ENCODE assay signal across 38 cellular contexts in the genomic region with DNA sequence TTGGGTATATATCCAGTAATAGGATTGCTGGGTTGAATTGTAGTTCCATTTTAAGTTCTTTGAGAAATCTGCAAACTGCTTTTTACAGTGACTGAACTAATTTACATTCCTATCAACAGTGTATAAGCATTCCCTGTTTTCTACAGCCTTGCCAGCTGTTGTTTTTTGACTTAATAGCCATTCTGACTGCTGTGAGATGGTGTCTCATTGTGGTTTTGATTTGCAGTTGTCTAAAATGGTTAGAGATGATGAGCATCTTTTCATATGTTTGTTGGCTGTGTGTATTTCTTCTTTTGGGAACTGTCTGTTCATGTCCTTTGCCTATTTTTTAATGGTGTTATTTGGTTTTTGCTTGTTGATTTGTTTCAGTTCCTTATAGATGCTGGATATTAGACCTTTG. TPM values are rescaled to one million over a fixed set of nuclear protein-coding genes. Genes with fewer than 3 reads are reported as not detected.
"Had no signal": no experiment of that assay in that cellular context is flagged by ENCODE, and none has a peak within 500 bp of the region (broad histone marks: within the 10 kb centered on the region; RNA-seq: fewer than 3 reads in every experiment).

No MANE protein-coding gene starts in this region.

- H3K27ac ChIP-seq: adrenal gland, ascending aorta, cardiac muscle cell, VCaP had no signal

- H3K27me3 ChIP-seq: adrenal gland, ascending aorta, cardiac muscle cell had no signal

- H3K4me3 ChIP-seq: adrenal gland, ascending aorta, cardiac muscle cell had no signal

- H3K36me3 ChIP-seq: adrenal gland, ascending aorta, cardiac muscle cell had no signal

- H3K9me3 ChIP-seq: adrenal gland had no signal

- H3K4me3 Mint-ChIP-seq: activated B cell treated with CpG ODN at 0.5 μM for 24 hours; activated CD4-positive, alpha-beta memory T cell treated with anti-CD3 and anti-CD28 coated beads for 36 hours; activated CD4-positive, alpha-beta T cell treated with anti-CD3 and anti-CD28 coated beads, Interleukin-2, amount 10 ng/mL, durations not matched to agents 24 days and 14 days; activated CD8-positive, alpha-beta T cell treated with anti-CD3 and anti-CD28 coated beads for 36 hours; activated naive CD4-positive, alpha-beta T cell treated with anti-CD3 and anti-CD28 coated beads for 36 hours; activated naive CD8-positive, alpha-beta T cell treated with anti-CD3 and anti-CD28 coated beads for 36 hours; activated T-cell treated with anti-CD3 and anti-CD28 coated beads, Interleukin-2, amount 50 U/mL, for 4 hours; activated T-cell treated with anti-CD3 and anti-CD28 coated beads, Interleukin-2, amount 50 U/mL, for 72 hours; activated T-helper 1 cell treated with anti-CD3 and anti-CD28 coated beads, Interleukin-12 subunit alpha, Interleukin-12 subunit beta, Interleukin-2, Interleukin-4 antibody, amounts not matched to agents 30 ng/mL and 10 ng/mL and 1 ng/mL, durations not matched to agents 14 hours and 24 hours and 36 hours; activated T-helper 17 cell treated with anti-CD3 and anti-CD28 coated beads, Interleukin-2, amount 50 U/mL, for 72 hours; brain; central memory CD8-positive, alpha-beta T cell; T-helper 1 cell treated with Interleukin-12 subunit alpha and Interleukin-12 subunit beta and Interleukin-4 antibody, amounts not matched to agents 30 μg/mL and 1 μg/mL, for 36 hours; T-helper 2 cell treated with Interferon-gamma antibody and Interleukin-4, amounts not matched to agents 5 μg/mL and 100 μg/mL, for 36 hours had no signal

- FAIRE-seq: bronchial epithelial cell, TTC549 had no signal

- ATAC-seq: activated CD8-positive, alpha-beta T cell treated with anti-CD3 and anti-CD28 coated beads for 36 hours; activated naive CD4-positive, alpha-beta T cell treated with anti-CD3 and anti-CD28 coated beads, Interleukin-2, amount 50 U/mL, for 72 hours; activated T-cell treated with anti-CD3 and anti-CD28 coated beads, Interleukin-2, amount 50 U/mL, for 4 hours; activated T-cell treated with anti-CD3 and anti-CD28 coated beads, Interleukin-2, amount 50 U/mL, for 72 hours; activated T-helper 17 cell treated with anti-CD3 and anti-CD28 coated beads, Interleukin-2, amount 50 U/mL, for 72 hours had no signal

- H3K27me3 Mint-ChIP-seq: activated CD4-positive, alpha-beta T cell treated with anti-CD3 and anti-CD28 coated beads, Interleukin-2, amount 10 ng/mL, durations not matched to agents 24 days and 14 days; activated naive CD8-positive, alpha-beta T cell treated with anti-CD3 and anti-CD28 coated beads for 36 hours had no signal

- DNase-seq: activated B cell treated with CpG ODN at 0.5 μM for 24 hours; activated CD4-positive, alpha-beta memory T cell treated with anti-CD3 and anti-CD28 coated beads for 36 hours; activated CD4-positive, alpha-beta T cell treated with anti-CD3 and anti-CD28 coated beads for 4 hours; activated CD4-positive, alpha-beta T cell treated with anti-CD3 and anti-CD28 coated beads, Interleukin-2, amount 10 ng/mL, durations not matched to agents 24 days and 14 days; activated CD4-positive, alpha-beta T cell treated with anti-CD3 and anti-CD28 coated beads, Interleukin-2, amount 50 U/mL, for 1 hour; activated CD4-positive, alpha-beta T cell treated with anti-CD3 and anti-CD28 coated beads, Interleukin-2, amount 50 U/mL, for 4 hours; activated CD4-positive, CD25-positive, alpha-beta regulatory T cell treated with anti-CD3 and anti-CD28 coated beads, Interleukin-2, amount 50 U/mL, for 72 hours; activated CD8-positive, alpha-beta memory T cell treated with anti-CD3 and anti-CD28 coated beads, Interleukin-2, amount 50 U/mL, for 4 hours; activated CD8-positive, alpha-beta T cell treated with anti-CD3 and anti-CD28 coated beads for 36 hours; activated effector memory CD4-positive, alpha-beta T cell treated with anti-CD3 and anti-CD28 coated beads, Interleukin-2, amount 50 U/mL, for 16 hours; activated gamma-delta T cell treated with Interleukin-2 at 50 U/mL for 16 hours; activated naive CD4-positive, alpha-beta T cell; activated naive CD4-positive, alpha-beta T cell treated with anti-CD3 and anti-CD28 coated beads for 36 hours; activated naive CD4-positive, alpha-beta T cell treated with anti-CD3 and anti-CD28 coated beads, Interleukin-2, amount 50 U/mL, for 16 hours; activated naive CD8-positive, alpha-beta T cell treated with anti-CD3 and anti-CD28 coated beads for 36 hours; activated T-cell treated with anti-CD3 and anti-CD28 coated beads for 4 hours; activated T-cell treated with anti-CD3 and anti-CD28 coated beads, Interleukin-2, amount 50 U/mL, for 1 hour; activated T-cell treated with anti-CD3 and anti-CD28 coated beads, Interleukin-2, amount 50 U/mL, for 4 hours; activated T-cell treated with anti-CD3 and anti-CD28 coated beads, Interleukin-2, amount 50 U/mL, for 72 hours; adrenal gland; amniotic stem cell; anterior cingulate cortex; caudate nucleus; T-helper 1 cell; T-helper 2 cell; T-helper 9 cell had no signal

- H3K27ac Mint-ChIP-seq: activated B cell treated with CpG ODN at 0.5 μM for 24 hours; activated CD4-positive, alpha-beta memory T cell treated with anti-CD3 and anti-CD28 coated beads for 36 hours; activated CD4-positive, alpha-beta T cell treated with anti-CD3 and anti-CD28 coated beads, Interleukin-2, amount 10 ng/mL, durations not matched to agents 24 days and 14 days; activated CD8-positive, alpha-beta T cell treated with anti-CD3 and anti-CD28 coated beads for 36 hours; activated naive CD4-positive, alpha-beta T cell treated with anti-CD3 and anti-CD28 coated beads for 36 hours; activated naive CD4-positive, alpha-beta T cell treated with anti-CD3 and anti-CD28 coated beads, Interleukin-2, amount 50 U/mL, for 72 hours; activated naive CD8-positive, alpha-beta T cell treated with anti-CD3 and anti-CD28 coated beads for 36 hours; activated T-cell treated with anti-CD3 and anti-CD28 coated beads, Interleukin-2, amount 50 U/mL, for 72 hours; activated T-helper 1 cell treated with anti-CD3 and anti-CD28 coated beads, Interleukin-12 subunit alpha, Interleukin-12 subunit beta, Interleukin-2, Interleukin-4 antibody, amounts not matched to agents 30 ng/mL and 10 ng/mL and 1 ng/mL, durations not matched to agents 14 hours and 24 hours and 36 hours; activated T-helper 17 cell treated with anti-CD3 and anti-CD28 coated beads, Interleukin-2, amount 50 U/mL, for 72 hours; brain; T-helper 1 cell treated with Interleukin-12 subunit alpha and Interleukin-12 subunit beta and Interleukin-4 antibody, amounts not matched to agents 30 μg/mL and 1 μg/mL, for 36 hours; T-helper 2 cell treated with Interferon-gamma antibody and Interleukin-4, amounts not matched to agents 5 μg/mL and 100 μg/mL, for 36 hours had no signal

RNA-seq across cellular contexts. Expression of gene ZNF223, which starts 30.6 kb away (rescaled TPM):
- total RNA-seq: activated CD4-positive, alpha-beta T cell treated with anti-CD3 and anti-CD28 coated beads, Interleukin-2, amount 10 ng/mL, durations not matched to agents 24 days and 14 days; ascending aorta had no signal

RNA-seq across cellular contexts. Expression of gene ZNF155, which starts 37.2 kb away (rescaled TPM):
- total RNA-seq: ascending aorta had no signal
